In genomic region chr5:176382721-176383120, GRCh38 we compare ENCODE assay signal across 19 cellular contexts. TPM values are rescaled to one million over a fixed set of nuclear protein-coding genes. Genes with fewer than 3 reads are reported as not detected.
DNase-seq lines count a peak whose midpoint lies in the region; ATAC-seq and TF ChIP-seq lines count a peak whose summit lies in the region.
"Had no signal": no experiment of that assay in that cellular context is flagged by ENCODE, and none has a peak within 500 bp of the region (broad histone marks: within the 10 kb centered on the region; RNA-seq: fewer than 3 reads in every experiment).

No MANE protein-coding gene starts in this region.

- TF ChIP-seq POLR2A in gastrocnemius medialis (IDR thresholded peaks at IDR 0.05): no peak

- TF ChIP-seq CTCF in right atrium auricular region (IDR thresholded peaks at IDR 0.05) (no peak), RWPE2 (IDR thresholded peaks at IDR 0.05; ENCODE audit: poor library complexity, severe bottlenecking) (no peak), gastrocnemius medialis (IDR thresholded peaks at IDR 0.05 in 4 of 5, conservative IDR thresholded peaks at IDR 0.05 in 1 of 5) (no peak), upper lobe of right lung (IDR thresholded peaks at IDR 0.05) (no peak)

- DNase-seq in right atrium auricular region (ENCODE audit: low spot score) (no peak), left ventricle myocardium superior (no peak), RWPE2 (ENCODE audit: low spot score) (no peak), gastrocnemius medialis (no peak), upper lobe of right lung (no peak), COLO829 (ENCODE audit: low spot score) (no peak)
- DNase-seq in activated CD4-positive, alpha-beta T cell treated with anti-CD3 and anti-CD28 coated beads, Interleukin-2, amount 50 U/mL, for 48 hours: no peak
- DNase-seq: CD8-positive, alpha-beta T cell; DMS53; EL; IMR-90; NCI-H1417; NCI-H187; NCI-H2107; NCI-H226; NCI-H524; PC-3 had no signal

- H3K27me3 ChIP-seq in right atrium auricular region (no peaks in the 10 kb centered on the region), RWPE2 (ENCODE audit: insufficient read depth, poor library complexity, severe bottlenecking) (no peaks in the 10 kb centered on the region), gastrocnemius medialis (no peaks in the 10 kb centered on the region), upper lobe of right lung (no peaks in the 10 kb centered on the region)
- H3K27me3 ChIP-seq: BLaER1 treated with 17β-estradiol and CSF1 and Interleukin-3, amounts not matched to agents 10 nM and 100 nM had no signal

- no peak for ATAC-seq in left ventricle myocardium superior
- ATAC-seq in RWPE2 (ENCODE audit: low read depth): peak; percentile 4; the same call in 2 of the 3 replicates
- no peak for ATAC-seq in gastrocnemius medialis
- peak; percentile 6 for ATAC-seq in upper lobe of right lung
- ATAC-seq: CD8-positive, alpha-beta T cell had no signal

- H3K36me3 ChIP-seq in right atrium auricular region (peaks cover 30% of the 10 kb centered on the region), RWPE2 (ENCODE audit: low read depth) (peaks cover 64% of the 10 kb centered on the region), gastrocnemius medialis (peaks cover 0 to 38% of the 10 kb centered on the region in 2 donors), upper lobe of right lung (peaks cover 39% of the 10 kb centered on the region)

- H3K9me3 ChIP-seq in right atrium auricular region: no peaks in the 10 kb centered on the region
- no peaks in the 10 kb centered on the region for H3K9me3 ChIP-seq in RWPE2 (ENCODE audit: severe bottlenecking)
- H3K9me3 ChIP-seq in gastrocnemius medialis: no peaks in the 10 kb centered on the region
- no peaks in the 10 kb centered on the region for H3K9me3 ChIP-seq in upper lobe of right lung
- H3K9me3 ChIP-seq: BLaER1 treated with 17β-estradiol and CSF1 and Interleukin-3, amounts not matched to agents 10 nM and 100 nM had no signal

- in situ Hi-C loops in gastrocnemius medialis (cut with MboI; ENCODE audit: low sequenced_read_pairs in 4 of 4): no loop called here

- H3K4me1 ChIP-seq in right atrium auricular region: peaks cover 0 to 27% of the 10 kb centered on the region in 2 donors
- peaks cover 6% of the 10 kb centered on the region for H3K4me1 ChIP-seq in RWPE2 (ENCODE audit: insufficient read depth, poor library complexity, severe bottlenecking)
- H3K4me1 ChIP-seq in gastrocnemius medialis: peaks cover 42 to 54% of the 10 kb centered on the region in 2 donors
- no peaks in the 10 kb centered on the region for H3K4me1 ChIP-seq in upper lobe of right lung

- no peak overlapping the region for H3K4me3 ChIP-seq in right atrium auricular region
- H3K4me3 ChIP-seq in RWPE2 (ENCODE audit: severe bottlenecking): no peak overlapping the region
- H3K4me3 ChIP-seq in gastrocnemius medialis: no peak overlapping the region
- H3K4me3 ChIP-seq in upper lobe of right lung: no peak overlapping the region
- H3K4me3 ChIP-seq: BLaER1 treated with 17β-estradiol and CSF1 and Interleukin-3, amounts not matched to agents 10 nM and 100 nM had no signal

- H3K27ac ChIP-seq in right atrium auricular region (peak overlapping the region; percentile 79 to 90), RWPE2 (ENCODE audit: poor library complexity, severe bottlenecking) (no peak overlapping the region), gastrocnemius medialis (peak overlapping the region; percentile 92 to 98 (median 96)), upper lobe of right lung (no peak overlapping the region)
- H3K27ac ChIP-seq: BLaER1 treated with 17β-estradiol and CSF1 and Interleukin-3, amounts not matched to agents 10 nM and 100 nM had no signal

- intact Hi-C loops in left ventricle myocardium superior (cut with micrococcal nuclease) (no loop called here), gastrocnemius medialis (cut with DNase I; ENCODE audit: low total_unique reads) (loop anchor here (10.0 kb wide), 3 partner anchors 262 to 1162 kb away; partner anchors contain the start of genes TSPAN17 and ZNF346), upper lobe of right lung (cut with DNase I) (no loop called here)

RNA-seq across cellular contexts. Expression of gene NOP16, which starts 5.7 kb away (rescaled TPM):
- total RNA-seq in right atrium auricular region (10 to 100 TPM; 11.8 to 16.0 TPM), left ventricle myocardium superior (19.0 TPM), gastrocnemius medialis (10 to 100 TPM; 21.6 to 43.5 (median 33.9) TPM), upper lobe of right lung (13.6 TPM)

RNA-seq across cellular contexts. Expression of gene HIGD2A, which starts 5.8 kb away (rescaled TPM):
- total RNA-seq in right atrium auricular region: 100 to 1,000 TPM; 231 to 249 TPM
- total RNA-seq in left ventricle myocardium superior: 222 TPM
- 100 to 1,000 TPM; 189 to 274 (median 229) TPM for total RNA-seq in gastrocnemius medialis
- 104 TPM for total RNA-seq in upper lobe of right lung

RNA-seq across cellular contexts. Expression of gene ARL10, which starts 17.4 kb away (rescaled TPM):
- total RNA-seq in right atrium auricular region (1 to 10 TPM; 4.0 to 5.8 TPM), left ventricle myocardium superior (4.4 TPM), gastrocnemius medialis (1 to 10 TPM; 1.4 to 4.7 (median 2.4) TPM), upper lobe of right lung (7.9 TPM)
- total RNA-seq: HT-29 had no signal

RNA-seq across cellular contexts. Expression of gene KIAA1191, which starts 21.2 kb away (rescaled TPM):
- total RNA-seq in right atrium auricular region: 100 to 1,000 TPM; 118 to 141 TPM
- 82.2 TPM for total RNA-seq in left ventricle myocardium superior
- total RNA-seq in gastrocnemius medialis: 100 to 1,000 TPM in 1 of 4 donors, 10 to 100 TPM in 3; 76.3 to 174 (median 84.1) TPM
- total RNA-seq in upper lobe of right lung: 92.6 TPM

RNA-seq across cellular contexts. Expression of gene CLTB, which starts 33.6 kb away (rescaled TPM):
- total RNA-seq in right atrium auricular region (100 to 1,000 TPM; 241 to 341 TPM), left ventricle myocardium superior (223 TPM), gastrocnemius medialis (100 to 1,000 TPM; 261 to 386 (median 302) TPM), upper lobe of right lung (80.9 TPM)

Comparison
In these comparisons a context has a peak if more than half of its experiments do, and no peak if none do; other contexts are left out.
1. H3K27ac ChIP-seq: peak in right atrium auricular region (2 of 2) and gastrocnemius medialis (4 of 4); none in RWPE2 (single experiment) and upper lobe of right lung (single experiment).
2. ATAC-seq: peak in RWPE2 (single experiment) and upper lobe of right lung (single experiment); none in left ventricle myocardium superior (single experiment) and gastrocnemius medialis (0 of 2).